ENCODE assay signal across 28 cellular contexts in the genomic region with DNA sequence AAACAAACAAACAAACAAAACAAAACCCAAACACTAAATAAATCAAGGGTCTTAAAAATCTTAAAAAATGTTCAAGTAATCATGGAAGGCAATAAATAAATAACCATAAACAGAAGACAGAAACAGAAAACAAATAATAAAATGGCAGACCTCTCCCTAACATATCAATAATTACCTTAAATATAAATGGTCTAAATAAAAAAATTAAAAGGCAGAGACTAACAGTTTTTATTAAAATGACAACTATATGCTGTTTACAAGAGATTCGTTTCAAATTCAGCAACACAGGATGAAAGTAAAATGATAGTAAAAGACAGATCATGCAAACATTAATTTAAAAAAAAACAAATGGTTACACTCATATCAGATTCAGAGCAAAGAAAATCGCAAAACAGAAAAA.
"Had no signal": no experiment of that assay in that cellular context is flagged by ENCODE, and none has a peak within 500 bp of the region (broad histone marks: within the 10 kb centered on the region; RNA-seq: fewer than 3 reads in every experiment).

No MANE protein-coding gene starts in this region.

- H3K4me3 ChIP-seq: left ventricle myocardium inferior, lung, neural progenitor cell, ovary, right atrium auricular region, skin epidermis, stomach, testis, thyroid gland, transverse colon, upper lobe of left lung, vagina had no signal

- H3K27me3 ChIP-seq: neural progenitor cell, neutrophil, ovary, right atrium auricular region, stomach, testis, thyroid gland, transverse colon, upper lobe of left lung, vagina had no signal

- H3K36me3 ChIP-seq: neural progenitor cell, ovary, thyroid gland had no signal

- ATAC-seq: natural killer cell; sciatic nerve; stimulated activated naive B cell treated with anti-CD40 and anti-IgM and Interleukin-4, amounts not matched to agents 10 μg/mL and 1 μg/mL and 100 μg/mL, for 72 hours; stimulated activated naive CD8-positive, alpha-beta T cell treated with anti-CD3 and anti-CD28 coated beads, Interleukin-15, Interleukin-2, amounts not matched to agents 100 U/mL and 50 U/mL, for 24 hours had no signal

- H3K27ac ChIP-seq: neural progenitor cell, neutrophil, ovary, right atrium auricular region, stomach, testis, thyroid gland, transverse colon, upper lobe of left lung, vagina had no signal

- DNase-seq: hypothalamus; immature natural killer cell; islet precursor cell; left ventricle myocardium inferior; mesendoderm; naive B cell; natural killer cell; nephron progenitor cell; occipital lobe; ovary; stimulated activated CD4-positive, alpha-beta T cell treated with anti-CD3 and anti-CD28 coated beads, Interleukin-12 subunit alpha, Interleukin-12 subunit beta, amount 100 ng/mL, for 4 hours; stimulated activated CD4-positive, alpha-beta T cell treated with anti-CD3 and anti-CD28 coated beads, Interleukin-15, amount 100 ng/mL, for 24 hours; stimulated activated CD4-positive, alpha-beta T cell treated with anti-CD3 and anti-CD28 coated beads, Interleukin-2, amount 100 ng/mL, for 24 hours; stimulated activated CD4-positive, alpha-beta T cell treated with anti-CD3 and anti-CD28 coated beads, Interleukin-4, amount 100 ng/mL, for 1 hour; stimulated activated naive B cell treated with anti-CD40 and anti-IgM and Interleukin-4, amounts not matched to agents 10 μg/mL and 1 μg/mL and 100 μg/mL, for 72 hours; stimulated activated naive CD8-positive, alpha-beta T cell treated with anti-CD3 and anti-CD28 coated beads, Interleukin-15, Interleukin-2, amounts not matched to agents 100 U/mL and 50 U/mL, for 24 hours; stomach; testis; thyroid gland; transverse colon; upper lobe of left lung had no signal

- H3K9me3 ChIP-seq: neutrophil, ovary, testis, thyroid gland had no signal

- H3K4me1 ChIP-seq: right atrium auricular region, stomach, testis, transverse colon, upper lobe of left lung, vagina had no signal
